ENCODE assay signal across 26 cellular contexts in genomic region chr16:51165043-51165442, GRCh38. TPM values are rescaled to one million over a fixed set of nuclear protein-coding genes. Genes with fewer than 3 reads are reported as not detected.
"Had no signal": no experiment of that assay in that cellular context is flagged by ENCODE, and none has a peak within 500 bp of the region (broad histone marks: within the 10 kb centered on the region; RNA-seq: fewer than 3 reads in every experiment).

No MANE protein-coding gene starts in this region.

- FAIRE-seq: colon, endothelial cell of umbilical vein, frontal cortex, islet of Langerhans, keratinocyte had no signal

- H3K4me1 ChIP-seq: esophagus muscularis mucosa, foreskin keratinocyte, gastroesophageal sphincter, heart right ventricle, left lung had no signal

- H3K4me3 Mint-ChIP-seq: memory B cell, mesothelial cell of epicardium, naive B cell had no signal

- H3K4me1 Mint-ChIP-seq: memory B cell, naive B cell had no signal

- H3K9me3 ChIP-seq: esophagus muscularis mucosa, gastroesophageal sphincter, left lung, mucosa of descending colon had no signal

- H3K27me3 Mint-ChIP-seq: memory B cell had no signal

- H3K4me3 ChIP-seq: coronary artery, dorsolateral prefrontal cortex, esophagus muscularis mucosa, gastroesophageal sphincter, heart right ventricle, left lung, lung, mucosa of descending colon had no signal

- H3K27ac ChIP-seq: coronary artery, esophagus muscularis mucosa, foreskin keratinocyte, gastroesophageal sphincter, heart right ventricle, left lung had no signal

- H3K27ac Mint-ChIP-seq: memory B cell, mesothelial cell of epicardium, naive B cell had no signal

- H3K9me3 Mint-ChIP-seq: memory B cell, mesothelial cell of epicardium had no signal

- H3K36me3 ChIP-seq: esophagus muscularis mucosa, gastroesophageal sphincter, heart right ventricle, left lung had no signal

- DNase-seq: dermis blood vessel endothelial cell; dorsolateral prefrontal cortex; effector CD4-positive, alpha-beta T cell; effector memory CD4-positive, alpha-beta T cell; foreskin keratinocyte; head of caudate nucleus; heart right ventricle; hippocampal formation; left cardiac atrium; left lung; left ventricle myocardium superior; mammary epithelial cell; mucosa of descending colon; naive B cell had no signal

- ATAC-seq: foreskin keratinocyte, gastroesophageal sphincter, heart right ventricle, left cardiac atrium, left lung, left ventricle myocardium superior, mucosa of descending colon had no signal

- H3K36me3 Mint-ChIP-seq: memory B cell, mesothelial cell of epicardium, naive B cell had no signal

RNA-seq across cellular contexts. Expression of gene SALL1, which starts 14.0 kb away (rescaled TPM):
- total RNA-seq: endothelial cell of umbilical vein, esophagus muscularis mucosa, foreskin keratinocyte, gastroesophageal sphincter, left lung, left ventricle myocardium superior, myocyte had no signal
- polyA plus RNA-seq: endothelial cell of umbilical vein, foreskin keratinocyte, keratinocyte, lung had no signal
